In genomic region chr3:182896553-182896952, GRCh38 we compare ENCODE assay signal across 23 cellular contexts.
DNase-seq lines count a peak whose midpoint lies in the region; ATAC-seq, FAIRE-seq and TF ChIP-seq lines count a peak whose summit lies in the region.
"Had no signal": no experiment of that assay in that cellular context is flagged by ENCODE, and none has a peak within 500 bp of the region (broad histone marks: within the 10 kb centered on the region; RNA-seq: fewer than 3 reads in every experiment).

No MANE protein-coding gene starts in this region.

- H3K27ac ChIP-seq in HEK293 (ENCODE audit: extremely low read depth, low read depth, low read length) = no peak overlapping the region
- H3K27ac ChIP-seq in liver (ENCODE audit: low read depth in 1 of 2, low read length in 2 of 2) = peak overlapping the region; percentile 78 to 87
- no peak overlapping the region for H3K27ac ChIP-seq in pancreas
- no peak overlapping the region for H3K27ac ChIP-seq in sigmoid colon
- H3K27ac ChIP-seq: A549 had no signal

- H3K9me3 ChIP-seq in HEK293 (ENCODE audit: control insufficient read depth, insufficient read depth, low read depth, low read length) (no peaks in the 10 kb centered on the region), liver (ENCODE audit: control insufficient read depth in 4 of 4, low read length in 3 of 4) (no peaks in the 10 kb centered on the region), pancreas (no peaks in the 10 kb centered on the region), sigmoid colon (no peaks in the 10 kb centered on the region)
- H3K9me3 ChIP-seq: A549 had no signal

- intact Hi-C loops in pancreas (cut with DNase I) = no loop called here
- intact Hi-C loops in sigmoid colon (cut with DNase I) = no loop called here

- peak; percentile 24 for FAIRE-seq in frontal cortex (lab: Jason Lieb, UNC)
- peak; percentile 63 for FAIRE-seq in pancreas (lab: Jason Lieb, UNC)
- FAIRE-seq: A549, GM12891, GM18507 had no signal

- WGBS in liver = 34% methylated on average over 2 of the region's 2 CpGs
- WGBS in pancreas, 2 donors = 83 to 85% methylated on average over 2 of the region's 2 CpGs
- 93 to 96% methylated on average over 2 of the region's 2 CpGs for WGBS in sigmoid colon, 2 donors

- DNase-seq in frontal cortex (ENCODE audit: low spot score in 2 of 2) (no peak), pancreas (no peak), AG08396 (ENCODE audit: low spot score) (no peak), sigmoid colon (no peak)
- DNase-seq: 8988T; ACHN; C1 segment of cervical spinal cord; Calu3; CD4-positive, alpha-beta memory T cell; COR-L47; DMS53; DMS79 treated with DMSO at 0.1 percent for 48 hours; GF-D8; H9; HFFc6 had no signal

- H3K4me3 ChIP-seq in HEK293 (ENCODE audit: low read depth, low read length) (no peak overlapping the region), liver (ENCODE audit: low read depth in 1 of 3, low read length in 3 of 3) (peak overlapping the region in 1 of 3 donors; percentile 10), pancreas (no peak overlapping the region), sigmoid colon (no peak overlapping the region)
- H3K4me3 ChIP-seq: A549, GM23338 had no signal

- no peak for TF ChIP-seq RAD21 in liver (IDR thresholded peaks at IDR 0.05)

- TF ChIP-seq POLR2A in sigmoid colon (IDR thresholded peaks at IDR 0.05) = no peak

- POLR2A ChIA-PET in HEK293 (lab: Yijun Ruan, JAX) = no interaction called here

- ATAC-seq in pancreas (no peak), HG02759 (IDR thresholded peaks at IDR 0.05; ENCODE audit: unreplicated experiment) (no peak)
- ATAC-seq: A549, GM23338, HCT116 had no signal

- H3K9ac ChIP-seq in liver (ENCODE audit: low read depth in 1 of 2, low read length in 2 of 2) = peak overlapping the region in 1 of 2 donors; percentile 80

- TF ChIP-seq CTCF in HEK293 (tag by site-specific recombination; IDR thresholded peaks at IDR 0.05) (no peak), liver (IDR thresholded peaks at IDR 0.05; ENCODE audit: low read depth, low read length, missing input control) (no peak), pancreas (IDR thresholded peaks at IDR 0.05) (no peak), sigmoid colon (IDR thresholded peaks at IDR 0.05) (no peak)

- H3K27me3 ChIP-seq in liver (ENCODE audit: control insufficient read depth in 4 of 4, insufficient read depth in 4 of 4, low read length in 3 of 4) (no peaks in the 10 kb centered on the region), pancreas (no peaks in the 10 kb centered on the region), sigmoid colon (no peaks in the 10 kb centered on the region)

- H3K36me3 ChIP-seq in HEK293 (ENCODE audit: control insufficient read depth in 2 of 2, insufficient read depth in 1 of 2, low read length in 2 of 2) (peaks cover 0 to 23% of the 10 kb centered on the region in 2 experiments), liver (ENCODE audit: control insufficient read depth in 4 of 4, insufficient read depth in 3 of 4, low read depth in 1 of 4, low read length in 3 of 4) (peaks cover 0 to 14% (median 4%) of the 10 kb centered on the region in 4 donors), pancreas (peaks cover 0 to 9% (median 6%) of the 10 kb centered on the region in 3 donors), sigmoid colon (peaks cover 0 to 48% (median 9%) of the 10 kb centered on the region in 4 donors)

- H3K4me1 ChIP-seq in HEK293 (ENCODE audit: control insufficient read depth, insufficient read depth, low read length) (no peaks in the 10 kb centered on the region), liver (ENCODE audit: control insufficient read depth in 4 of 4, insufficient read depth in 4 of 4, low read length in 3 of 4) (peaks cover 0 to 8% (median 2%) of the 10 kb centered on the region in 4 donors), pancreas (no peaks in the 10 kb centered on the region), sigmoid colon (no peaks in the 10 kb centered on the region)

- CTCF ChIA-PET in HEK293 (lab: Yijun Ruan, JAX) = no interaction called here

- TF ChIP-seq EP300 in sigmoid colon (IDR thresholded peaks at IDR 0.05) = no peak

TF ChIP-seq in HEK293, 187 proteins besides CTCF, POLR2A, EP300 and RAD21:
- peak; percentile 39; the same call in 1 of the 2 replicates for TF ChIP-seq PRDM1 (tag by site-specific recombination; IDR thresholded peaks at IDR 0.05)
- TF ChIP-seq PBX3 (CRISPR knock-in tag; IDR thresholded peaks at IDR 0.05) = no peak

TF ChIP-seq in liver, 16 proteins besides CTCF, POLR2A, EP300 and RAD21:
- TF ChIP-seq HNF4A (conservative IDR thresholded peaks at IDR 0.05) (peak in 1 of 2 donors; percentile 24), EGR1 (IDR thresholded peaks at IDR 0.05; ENCODE audit: low read depth in 2 of 2) (no peak), NR2F2 (IDR thresholded peaks at IDR 0.05) (no peak), FOXA2 (IDR thresholded peaks at IDR 0.05) (peak; percentile 14)

Comparison
In these comparisons a context has a peak if more than half of its experiments do, and no peak if none do; other contexts are left out.
1. H3K27ac ChIP-seq: peak in liver (2 of 2); none in HEK293 (single experiment), pancreas (0 of 4) and sigmoid colon (0 of 4).